ENCODE assay signal across 8 cellular contexts in the genomic region with DNA sequence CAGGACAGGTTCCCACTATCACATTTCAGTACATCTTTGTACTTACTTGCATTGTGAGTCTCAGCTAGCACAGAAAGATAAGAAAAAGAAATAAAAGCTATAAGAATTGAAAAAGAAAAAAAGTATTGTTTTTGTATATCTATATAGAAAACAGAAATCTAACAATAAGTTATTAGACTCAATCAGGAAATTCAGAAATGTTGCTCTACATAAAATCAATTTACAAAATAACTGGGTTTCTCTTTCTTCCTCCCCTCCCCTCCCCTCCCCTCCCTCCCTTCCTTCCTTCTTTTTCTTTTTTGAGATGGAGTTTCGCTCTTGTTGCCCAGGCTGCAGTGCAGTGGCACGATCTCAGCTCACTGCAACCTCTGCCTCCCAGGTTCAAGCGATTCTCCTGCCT.
"Had no signal": no experiment of that assay in that cellular context is flagged by ENCODE, and none has a peak within 500 bp of the region (broad histone marks: within the 10 kb centered on the region; RNA-seq: fewer than 3 reads in every experiment).

No MANE protein-coding gene starts in this region.

- H3K4me3 ChIP-seq: GM12878 had no signal

- ATAC-seq: GM12878 had no signal

- DNase-seq: GDM1, GF-D8 had no signal

- FAIRE-seq: G401.6, GM12878, GM12891, GM12892, GM18507, GM19239 had no signal
